Comparison of ENCODE assay signal across 22 cellular contexts in genomic region chr7:26583094-26583493, GRCh38.
DNase-seq lines count a peak whose midpoint lies in the region; ATAC-seq lines count a peak whose summit lies in the region.
"Had no signal": no experiment of that assay in that cellular context is flagged by ENCODE, and none has a peak within 500 bp of the region (broad histone marks: within the 10 kb centered on the region; RNA-seq: fewer than 3 reads in every experiment).

No MANE protein-coding gene starts in this region.

- ATAC-seq in GM18870 (IDR thresholded peaks at IDR 0.05; ENCODE audit: unreplicated experiment) (no peak), HG02610 (IDR thresholded peaks at IDR 0.05; ENCODE audit: unreplicated experiment) (no peak)
- ATAC-seq: activated CD4-positive, alpha-beta T cell treated with anti-CD3 and anti-CD28 coated beads for 36 hours; activated CD8-positive, alpha-beta T cell treated with anti-CD3 and anti-CD28 coated beads, Interleukin-2, amount 10 ng/mL, durations not matched to agents 7 days and 5 days; esophagus mucosa; Panc1; right lobe of liver had no signal

- DNase-seq in DMS153 (lab: John Stamatoyannopoulos, UW) (peak; percentile 100), NCI-H146 (lab: John Stamatoyannopoulos, UW) (peak; percentile 88), NCI-H345 (lab: John Stamatoyannopoulos, UW) (peak; percentile 93), SHP77 (lab: John Stamatoyannopoulos, UW) (peak; percentile 95 to 98), DMS 273 (lab: John Stamatoyannopoulos, UW; ENCODE audit: unreplicated experiment) (no peak), SKM-1 (lab: John Stamatoyannopoulos, UW; ENCODE audit: unreplicated experiment) (no peak)
- DNase-seq: activated CD4-positive, alpha-beta T cell treated with anti-CD3 and anti-CD28 coated beads for 36 hours; activated CD8-positive, alpha-beta T cell treated with anti-CD3 and anti-CD28 coated beads, Interleukin-2, amount 10 ng/mL, durations not matched to agents 7 days and 5 days; activated naive CD4-positive, alpha-beta T cell treated with anti-CD3 and anti-CD28 coated beads, Interleukin-2, amount 10 ng/mL, durations not matched to agents 7 days and 5 days; adrenal gland; glutamatergic neuron; KBM-7; left ventricle myocardium inferior; NCI-H446; right lobe of liver; stimulated activated CD8-positive, alpha-beta memory T cell treated with anti-CD3 and anti-CD28 coated beads, Interleukin-4, amount 100 ng/mL, for 48 hours; SW 1271; uterus had no signal

Comparison
In these comparisons a context has a peak if more than half of its experiments do, and no peak if none do; other contexts are left out.
1. DNase-seq: peak in DMS153 (single experiment), NCI-H146 (single experiment), NCI-H345 (single experiment) and SHP77 (2 of 2); none in DMS 273 (single experiment) and SKM-1 (single experiment).